In genomic region chr6:154156135-154156948, GRCh38 we compare ENCODE assay signal across 8 cellular contexts.
DNase-seq lines count a peak whose midpoint lies in the region; ATAC-seq and TF ChIP-seq lines count a peak whose summit lies in the region.

No MANE protein-coding gene starts in this region.

- ATAC-seq in GM19025 (IDR thresholded peaks at IDR 0.05; ENCODE audit: low read depth, unreplicated experiment) (peak; percentile 63), HG03108 (IDR thresholded peaks at IDR 0.05; ENCODE audit: unreplicated experiment) (peak; percentile 51)
- ATAC-seq in naive thymus-derived CD4-positive, alpha-beta T cell = peak; percentile 92

- H3K4me3 ChIP-seq in BE2C (ENCODE audit: low read depth, low read length) = no peak overlapping the region
- peak overlapping the region; percentile 44 for H3K4me3 ChIP-seq in effector memory CD4-positive, alpha-beta T cell (ENCODE audit: insufficient read depth, low read depth, low read length, poor library complexity, severe bottlenecking)
- peak overlapping the region; percentile 57 for H3K4me3 ChIP-seq in naive thymus-derived CD4-positive, alpha-beta T cell (ENCODE audit: low read length)
- no peak overlapping the region for H3K4me3 ChIP-seq in tibial nerve

- H3K4me1 Mint-ChIP-seq in naive thymus-derived CD4-positive, alpha-beta T cell = peaks cover 29 to 84% (median 67%) of the 10 kb centered on the region in 7 donors

- peaks cover 0 to 2% (median 0%) of the 10 kb centered on the region in 5 donors for H3K27me3 Mint-ChIP-seq in naive thymus-derived CD4-positive, alpha-beta T cell

- H3K9me3 ChIP-seq in BE2C (peaks cover 6% of the 10 kb centered on the region; the same call in 1 of the 2 replicates), tibial nerve (no peaks in the 10 kb centered on the region)
- no peaks in the 10 kb centered on the region for H3K9me3 ChIP-seq in effector memory CD4-positive, alpha-beta T cell (ENCODE audit: control insufficient read depth, low read length)
- H3K9me3 ChIP-seq in naive thymus-derived CD4-positive, alpha-beta T cell (ENCODE audit: control insufficient read depth in 2 of 3, low read length in 3 of 3) = no peaks in the 10 kb centered on the region

- CTCF ChIA-PET in naive thymus-derived CD4-positive, alpha-beta T cell (lab: Charles Lee) = interaction anchor here (0.7 to 14.7 kb wide), 6 partner anchors 11 to 211 kb away, joined by 3 to 186 read pairs (median 4); no protein-coding TSS in a partner anchor

- H3K27me3 ChIP-seq in BE2C = no peaks in the 10 kb centered on the region
- no peaks in the 10 kb centered on the region for H3K27me3 ChIP-seq in effector memory CD4-positive, alpha-beta T cell (replicated peaks; ENCODE audit: control insufficient read depth, insufficient read depth, low read length, poor library complexity, severe bottlenecking)
- no peaks in the 10 kb centered on the region for H3K27me3 ChIP-seq in naive thymus-derived CD4-positive, alpha-beta T cell (ENCODE audit: control insufficient read depth in 2 of 2, insufficient read depth in 2 of 2, low read length in 2 of 2)
- no peaks in the 10 kb centered on the region for H3K27me3 ChIP-seq in tibial nerve

- H3K36me3 ChIP-seq in BE2C = no peaks in the 10 kb centered on the region
- H3K36me3 ChIP-seq in effector memory CD4-positive, alpha-beta T cell (ENCODE audit: control insufficient read depth, insufficient read depth, low read length) = no peaks in the 10 kb centered on the region
- H3K36me3 ChIP-seq in naive thymus-derived CD4-positive, alpha-beta T cell (ENCODE audit: control insufficient read depth in 2 of 3, insufficient read depth in 3 of 3, low read length in 3 of 3) = peaks cover 0 to 20% (median 5%) of the 10 kb centered on the region in 3 experiments
- no peaks in the 10 kb centered on the region for H3K36me3 ChIP-seq in tibial nerve

- H3K4me3 Mint-ChIP-seq in naive thymus-derived CD4-positive, alpha-beta T cell = peak overlapping the region; percentile 57 to 91 (median 81)

- H3K4me1 ChIP-seq in BE2C (no peaks in the 10 kb centered on the region), tibial nerve (peaks cover 0 to 34% (median 13%) of the 10 kb centered on the region in 4 donors)
- H3K4me1 ChIP-seq in effector memory CD4-positive, alpha-beta T cell (ENCODE audit: control insufficient read depth, insufficient read depth, low read length, poor library complexity, severe bottlenecking) = peaks cover 22% of the 10 kb centered on the region
- H3K4me1 ChIP-seq in naive thymus-derived CD4-positive, alpha-beta T cell (ENCODE audit: control insufficient read depth in 2 of 2, insufficient read depth in 2 of 2, low read length in 2 of 2) = peaks cover 24 to 34% of the 10 kb centered on the region in 2 donors

- TF ChIP-seq CTCF in BE2C (IDR thresholded peaks at IDR 0.05; ENCODE audit: low read depth, low read length) = peak; percentile 60
- peak; percentile 48 to 62 (median 59) for TF ChIP-seq CTCF in tibial nerve (IDR thresholded peaks at IDR 0.05)

- POLR2A ChIA-PET in naive thymus-derived CD4-positive, alpha-beta T cell (lab: Charles Lee) = interaction anchor here (1.0 kb wide), 1 partner anchor 91 kb away, joined by 6 read pairs; no protein-coding TSS in a partner anchor

- peak overlapping the region; percentile 66 for H3K27ac ChIP-seq in effector memory CD4-positive, alpha-beta T cell (ENCODE audit: insufficient read depth, low read length, poor library complexity, severe bottlenecking)
- H3K27ac ChIP-seq in naive thymus-derived CD4-positive, alpha-beta T cell (ENCODE audit: low read depth, low read length) = peak overlapping the region; percentile 71
- H3K27ac ChIP-seq in tibial nerve = no peak overlapping the region

- WGBS in tibial nerve, 2 donors = 72 to 77% methylated on average over 12 of the region's 12 CpGs

- intact Hi-C loops in naive thymus-derived CD4-positive, alpha-beta T cell (cut with micrococcal nuclease) = loop anchor here (1.0 to 5.0 kb wide), 5 partner anchors 63 to 576 kb away; partner anchors contain the start of gene SCAF8 (in 1 of the 2)

- TF ChIP-seq EP300 in tibial nerve (IDR thresholded peaks at IDR 0.05) = no peak

- peak overlapping the region; percentile 81 to 98 (median 92) for H3K27ac Mint-ChIP-seq in naive thymus-derived CD4-positive, alpha-beta T cell

- TF ChIP-seq POLR2A in tibial nerve (IDR thresholded peaks at IDR 0.05) = no peak

- peaks cover 7 to 19% (median 15%) of the 10 kb centered on the region in 5 donors for H3K36me3 Mint-ChIP-seq in naive thymus-derived CD4-positive, alpha-beta T cell

- no peaks in the 10 kb centered on the region for H3K9me3 Mint-ChIP-seq in naive thymus-derived CD4-positive, alpha-beta T cell

- DNase-seq in BE2C (peak; percentile 26), NCI-H524 (lab: John Stamatoyannopoulos, UW) (peak; percentile 18 to 75), tibial nerve (ENCODE audit: low spot score in 2 of 2) (peak in 1 of 2 donors; percentile 14)
- peak; percentile 69 to 74 for DNase-seq in activated CD4-positive, alpha-beta T cell treated with anti-CD3 and anti-CD28 coated beads, Interleukin-2, amount 50 U/mL, for 48 hours
- DNase-seq in effector memory CD4-positive, alpha-beta T cell = peak; percentile 33 to 43 (median 36)
- peak; percentile 29 to 70 (median 58) for DNase-seq in naive thymus-derived CD4-positive, alpha-beta T cell

Comparison
In these comparisons a context has a peak if more than half of its experiments do, and no peak if none do; other contexts are left out.
1. H3K4me3 ChIP-seq: peak in effector memory CD4-positive, alpha-beta T cell (single experiment) and naive thymus-derived CD4-positive, alpha-beta T cell (single experiment); none in BE2C (single experiment) and tibial nerve (0 of 4).
2. H3K27ac ChIP-seq: peak in effector memory CD4-positive, alpha-beta T cell (single experiment) and naive thymus-derived CD4-positive, alpha-beta T cell (single experiment); none in tibial nerve (0 of 4).
3. Peak in every context shown above with its lines, with median percentiles within 50 percentile points of each other: ATAC-seq.